Comparison of ENCODE assay signal across 8 cellular contexts in genomic region chr17:80790021-80790765, GRCh38.
DNase-seq lines count a peak whose midpoint lies in the region; ATAC-seq and TF ChIP-seq lines count a peak whose summit lies in the region.

No MANE protein-coding gene starts in this region.

- TF ChIP-seq CTCF in lower lobe of right lung (IDR thresholded peaks at IDR 0.05) (no peak), CD14-positive monocyte (IDR thresholded peaks at IDR 0.05) (no peak)

- DNase-seq in SJSA1 (ENCODE audit: low read depth in 1 of 2, low spot score in 2 of 2) (no peak), lower lobe of right lung (no peak), T1000 (lab: John Stamatoyannopoulos, UW) (no peak), CD14-positive monocyte (ENCODE audit: low spot score) (no peak)

- 0 out of 2 replicates have a peak, but pooled peaks cover 15% of the 10 kb centered on the region for H3K9me3 ChIP-seq in BLaER1
- no peaks in the 10 kb centered on the region; the same call in 1 of the 2 replicates for H3K9me3 ChIP-seq in SJSA1 (replicated peaks)
- no peaks in the 10 kb centered on the region for H3K9me3 ChIP-seq in lower lobe of right lung

- peaks cover 26 to 41% of the 10 kb centered on the region in 2 donors for H3K36me3 Mint-ChIP-seq in CD14-positive monocyte

- H3K27ac ChIP-seq in BLaER1: no peak overlapping the region
- H3K27ac ChIP-seq in SJSA1: peak overlapping the region; percentile 79
- peak overlapping the region; percentile 3 for H3K27ac ChIP-seq in lower lobe of right lung

- peaks cover 0 to 3% (median 2%) of the 10 kb centered on the region in 3 donors for H3K27me3 Mint-ChIP-seq in CD14-positive monocyte (ENCODE audit: low read depth in 3 of 3)

- H3K36me3 ChIP-seq in BLaER1: peaks cover 27% of the 10 kb centered on the region
- H3K36me3 ChIP-seq in SJSA1: peaks cover 6% of the 10 kb centered on the region; the same call in 1 of the 2 replicates
- peaks cover 7% of the 10 kb centered on the region for H3K36me3 ChIP-seq in lower lobe of right lung

- no peak overlapping the region for H3K4me3 ChIP-seq in BLaER1
- no peak overlapping the region for H3K4me3 ChIP-seq in SJSA1
- no peak overlapping the region for H3K4me3 ChIP-seq in lower lobe of right lung

- no peak overlapping the region for H3K4me3 Mint-ChIP-seq in CD14-positive monocyte

- H3K27me3 ChIP-seq in BLaER1 (no peaks in the 10 kb centered on the region), SJSA1 (replicated peaks) (no peaks in the 10 kb centered on the region), lower lobe of right lung (ENCODE audit: low read depth) (no peaks in the 10 kb centered on the region)

- peaks cover 0 to 7% (median 0%) of the 10 kb centered on the region in 7 donors for H3K9me3 Mint-ChIP-seq in CD14-positive monocyte

- no peaks in the 10 kb centered on the region for H3K4me1 Mint-ChIP-seq in CD14-positive monocyte

- H3K9ac ChIP-seq in BLaER1: no peak overlapping the region

- peaks cover 84% of the 10 kb centered on the region for H4K20me1 ChIP-seq in BLaER1

- intact Hi-C loops in lower lobe of right lung (cut with DNase I) (no loop called here), CD14-positive monocyte (cut with micrococcal nuclease) (no loop called here)

- H3K27ac Mint-ChIP-seq in CD14-positive monocyte: peak overlapping the region in 1 of 7 donors; percentile 43

- peak overlapping the region; percentile 81 for H3K4me2 ChIP-seq in BLaER1

- H3K4me1 ChIP-seq in BLaER1: peaks cover 38% of the 10 kb centered on the region
- H3K4me1 ChIP-seq in SJSA1 (replicated peaks): peaks cover 66% of the 10 kb centered on the region
- peaks cover 41% of the 10 kb centered on the region for H3K4me1 ChIP-seq in lower lobe of right lung

- ATAC-seq in GM21381 (IDR thresholded peaks at IDR 0.05; ENCODE audit: unreplicated experiment) (peak; percentile 74), lower lobe of right lung (no peak), GM18519 (IDR thresholded peaks at IDR 0.05; ENCODE audit: low FRiP score, unreplicated experiment) (no peak), HG02840 (IDR thresholded peaks at IDR 0.05; ENCODE audit: low FRiP score, unreplicated experiment) (no peak)
